Comparison of ENCODE assay signal across 9 cellular contexts in the genomic region with DNA sequence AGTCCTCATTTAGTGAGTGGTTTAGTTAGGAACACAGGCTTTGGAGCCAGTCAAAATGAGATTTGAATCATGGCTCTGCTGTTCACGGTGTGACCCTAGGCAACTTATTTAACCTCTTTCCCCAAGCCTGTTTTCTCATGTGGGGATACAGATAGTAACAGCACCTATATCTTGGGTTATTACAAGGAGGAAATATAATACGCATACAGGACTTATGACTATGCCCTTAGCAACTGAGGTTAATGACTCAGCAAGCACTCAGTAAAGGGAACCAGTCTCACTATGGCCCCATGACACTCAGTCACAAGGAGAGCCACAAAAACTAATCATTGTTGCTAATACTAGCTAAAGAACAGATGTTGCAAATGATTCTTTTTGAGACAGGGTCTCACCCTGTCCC. TPM values are rescaled to one million over a fixed set of nuclear protein-coding genes. Genes with fewer than 3 reads are reported as not detected.
DNase-seq lines count a peak whose midpoint lies in the region; ATAC-seq and TF ChIP-seq lines count a peak whose summit lies in the region.
"Had no signal": no experiment of that assay in that cellular context is flagged by ENCODE, and none has a peak within 500 bp of the region (broad histone marks: within the 10 kb centered on the region; RNA-seq: fewer than 3 reads in every experiment).

No MANE protein-coding gene starts in this region.

- dilution Hi-C loops in IMR-90 (cut with HindIII; ENCODE audit: low sequenced_read_pairs, unreplicated experiment), result no loop called here

- no peaks in the 10 kb centered on the region for H4K20me1 ChIP-seq in IMR-90 (ENCODE audit: insufficient read depth, low read length)

- H3K9ac ChIP-seq in IMR-90 (ENCODE audit: low read depth, low read length), result no peak overlapping the region

- H3K14ac ChIP-seq in IMR-90 (replicated peaks; ENCODE audit: low read depth, low read length), result no peak overlapping the region

- no peaks in the 10 kb centered on the region for H3K9me3 Mint-ChIP-seq in naive thymus-derived CD8-positive, alpha-beta T cell
- H3K9me3 Mint-ChIP-seq: brain had no signal

- H2BK5ac ChIP-seq in IMR-90 (ENCODE audit: low read depth, low read length, poor library complexity, severe bottlenecking), result peak overlapping the region; percentile 7

- CTCF ChIA-PET in IMR-90 (lab: Yijun Ruan, JAX), result interaction anchor here (0.6 kb wide), 1 partner anchor 8 kb away, joined by 3 read pairs; no protein-coding TSS in a partner anchor

- H3K79me1 ChIP-seq in IMR-90 (ENCODE audit: low read depth in 1 of 2, low read length in 2 of 2), result peaks cover 2 to 7% of the 10 kb centered on the region in 2 experiments; a peak in 1 of 4 replicates

- TF ChIP-seq RAD21 in IMR-90 (IDR thresholded peaks at IDR 0.05; ENCODE audit: low read length), result no peak

- no peaks in the 10 kb centered on the region for H3K27me3 ChIP-seq in IMR-90 (ENCODE audit: control insufficient read depth, insufficient read depth, low read length)

- H2BK120ac ChIP-seq in IMR-90 (ENCODE audit: low read depth, low read length), result no peak overlapping the region

- H2BK20ac ChIP-seq in IMR-90 (ENCODE audit: low read depth, low read length), result no peak overlapping the region

- H3K56ac ChIP-seq in IMR-90 (ENCODE audit: extremely low read depth, insufficient read depth, low read length), result no peak overlapping the region

- peak; percentile 93 for DNase-seq in ELR (ENCODE audit: low read depth)
- peak; percentile 83 for DNase-seq in IMR-90
- peak; percentile 89 for DNase-seq in epithelial cell of esophagus (ENCODE audit: low read depth)
- DNase-seq in NCI-H2196 treated with DMSO at 0.1 percent for 48 hours (lab: John Stamatoyannopoulos, UW; ENCODE audit: unreplicated experiment), result no peak
- DNase-seq in left ventricle myocardium superior, result no peak
- DNase-seq in naive thymus-derived CD8-positive, alpha-beta T cell, result no peak
- DNase-seq in iPS-NIHi11 (ENCODE audit: low spot score), result no peak

- H3K27ac Mint-ChIP-seq in naive thymus-derived CD8-positive, alpha-beta T cell, result no peak overlapping the region

- H3K27ac ChIP-seq in IMR-90 (ENCODE audit: insufficient read depth, low read length), result no peak overlapping the region

- no peak overlapping the region for H2AK9ac ChIP-seq in IMR-90 (replicated peaks; ENCODE audit: low read depth, low read length, poor library complexity)

- H3K4me3 Mint-ChIP-seq in naive thymus-derived CD8-positive, alpha-beta T cell, result no peak overlapping the region
- H3K4me3 Mint-ChIP-seq: brain had no signal

- no peak overlapping the region for H3K4ac ChIP-seq in IMR-90 (ENCODE audit: low read depth, low read length)

- H4K8ac ChIP-seq in IMR-90 (ENCODE audit: low read depth in 2 of 2, low read length in 2 of 2), result no peak overlapping the region

- no peak for TF ChIP-seq POLR2A in IMR-90 (IDR thresholded peaks at IDR 0.05; ENCODE audit: low read depth, low read length)

- H3K4me1 ChIP-seq in IMR-90 (ENCODE audit: control insufficient read depth, insufficient read depth, low read length), result peaks cover 10% of the 10 kb centered on the region

- H3K36me3 Mint-ChIP-seq in naive thymus-derived CD8-positive, alpha-beta T cell, result peaks cover 0 to 34% (median 6%) of the 10 kb centered on the region in 3 donors

- peaks cover 4 to 8% (median 7%) of the 10 kb centered on the region in 4 donors for H3K4me1 Mint-ChIP-seq in naive thymus-derived CD8-positive, alpha-beta T cell

- H3K9me1 ChIP-seq in IMR-90 (ENCODE audit: insufficient read depth, low read length), result peaks cover 10% of the 10 kb centered on the region

- no peak for TF ChIP-seq CTCF in IMR-90 (conservative IDR thresholded peaks at IDR 0.05; ENCODE audit: low read depth, low read length)
- TF ChIP-seq CTCF in epithelial cell of esophagus (IDR thresholded peaks at IDR 0.05; ENCODE audit: insufficient read depth, low read depth, low read length, missing control alignments), result no peak

- no peaks in the 10 kb centered on the region for H3K9me3 ChIP-seq in IMR-90 (ENCODE audit: control insufficient read depth, insufficient read depth, low read length)

- H2AFZ ChIP-seq in IMR-90 (replicated peaks; ENCODE audit: low read length, poor library complexity), result no peak overlapping the region

- in situ Hi-C loops in IMR-90 (cut with MboI; ENCODE audit: low sequenced_read_pairs), result no loop called here

- ATAC-seq in GM21529 (IDR thresholded peaks at IDR 0.05; ENCODE audit: unreplicated experiment), result peak; percentile 78
- peak; percentile 62; the same call in 1 of the 2 replicates for ATAC-seq in IMR-90 (ENCODE audit: low read depth)
- ATAC-seq in left ventricle myocardium superior, result no peak
- no peak for ATAC-seq in naive thymus-derived CD8-positive, alpha-beta T cell

- no CpG with 5 or more reads among the region's 2 CpGs for WGBS in IMR-90 (ENCODE audit: extremely low coverage in 2 of 2, insufficient read length in 1 of 2), 2 experiments

- peak overlapping the region; percentile 78; the same call in 1 of the 2 replicates for H3K18ac ChIP-seq in IMR-90 (ENCODE audit: low read depth, low read length)

- no peak overlapping the region for H3K4me2 ChIP-seq in IMR-90 (ENCODE audit: low read depth, low read length)

- POLR2A ChIA-PET in IMR-90 (lab: Charles Lee; ENCODE audit: unreplicated experiment), result no interaction called here
- POLR2A ChIA-PET in naive thymus-derived CD8-positive, alpha-beta T cell (lab: Charles Lee), result no interaction called here

- H2BK15ac ChIP-seq in IMR-90 (ENCODE audit: low read depth, low read length), result no peak overlapping the region

- H3K27me3 Mint-ChIP-seq in naive thymus-derived CD8-positive, alpha-beta T cell, result no peaks in the 10 kb centered on the region
- H3K27me3 Mint-ChIP-seq: brain had no signal

- H3K36me3 ChIP-seq in IMR-90 (ENCODE audit: control insufficient read depth, insufficient read depth, low read length), result no peaks in the 10 kb centered on the region

- intact Hi-C loops in IMR-90 (cut with micrococcal nuclease) (no loop called here), left ventricle myocardium superior (cut with micrococcal nuclease) (no loop called here)

- H2AK5ac ChIP-seq in IMR-90 (ENCODE audit: low read depth, low read length), result no peak overlapping the region

- no peak overlapping the region for H4K91ac ChIP-seq in IMR-90 (ENCODE audit: insufficient read depth, low read depth, low read length)

- no peak overlapping the region; the same call in 1 of the 2 replicates for H4K5ac ChIP-seq in IMR-90 (ENCODE audit: low read depth, low read length)

- BruUV-seq in IMR-90 (replicated peaks; lab: Mats Ljungman, UMichigan), result no TSS peak

- H3K23ac ChIP-seq in IMR-90 (ENCODE audit: low read depth, low read length), result no peak overlapping the region

- no peak overlapping the region for H3K4me3 ChIP-seq in IMR-90 (ENCODE audit: insufficient read depth, low read depth, low read length)
- no peak overlapping the region for H3K4me3 ChIP-seq in epithelial cell of esophagus (ENCODE audit: low read length)

TF ChIP-seq in IMR-90, 13 proteins besides CTCF, POLR2A, EP300 and RAD21:
- TF ChIP-seq RCOR1 (IDR thresholded peaks at IDR 0.05; ENCODE audit: insufficient replicate concordance, low read length) (no peak), MAFK (IDR thresholded peaks at IDR 0.05; ENCODE audit: low read depth, low read length) (no peak), FOS (IDR thresholded peaks at IDR 0.05; ENCODE audit: low read depth, low read length) (peak; percentile 51), MAZ (IDR thresholded peaks at IDR 0.05; ENCODE audit: borderline replicate concordance, low read depth, low read length) (no peak), USF2 (IDR thresholded peaks at IDR 0.05; ENCODE audit: low read depth, low read length) (peak; percentile 36; the same call in 1 of the 2 replicates), ELK1 (IDR thresholded peaks at IDR 0.05; ENCODE audit: borderline replicate concordance, low read depth, low read length) (no peak), RFX5 (IDR thresholded peaks at IDR 0.05; ENCODE audit: low read depth, low read length) (no peak), NFE2L2 (IDR thresholded peaks at IDR 0.05; ENCODE audit: low read depth, low read length) (peak; percentile 59; the same call in 1 of the 2 replicates), CEBPB (IDR thresholded peaks at IDR 0.05; ENCODE audit: low read depth, low read length) (no peak)
TF ChIP-seq in IMR-90: peak in this region for 3.

RNA-seq across cellular contexts. Expression of gene SUMF1, which starts 45.9 kb away (rescaled TPM):
- total RNA-seq in IMR-90 (2012; rRNA removed), result 25.0 and 26.3 TPM in 2 replicates
- polyA plus RNA-seq in IMR-90 (2012; rRNA removed), result 30.0 and 38.4 TPM in 2 replicates
- polyA plus RNA-seq in IMR-90 (2012; cell fraction: cytosol; rRNA removed), result 23.3 and 33.8 TPM in 2 replicates
- 11.4 and 14.4 TPM in 2 replicates for polyA plus RNA-seq in IMR-90 (2012; cell fraction: nucleus; rRNA removed; ENCODE audit: low replicate concordance)
- total RNA-seq in left ventricle myocardium superior, result 6.8 TPM
- total RNA-seq in naive thymus-derived CD8-positive, alpha-beta T cell, result 10 to 100 TPM; 13.7 to 14.2 TPM
- 10 to 100 TPM; 23.4 to 36.4 (median 30.6) TPM for polyA plus RNA-seq in naive thymus-derived CD8-positive, alpha-beta T cell

Comparison
In these comparisons a context has a peak if more than half of its experiments do, and no peak if none do; other contexts are left out.
1. DNase-seq: peak in ELR (single experiment), IMR-90 (single experiment) and epithelial cell of esophagus (single experiment); none in NCI-H2196 treated with DMSO at 0.1 percent for 48 hours (single experiment), left ventricle myocardium superior (single experiment), naive thymus-derived CD8-positive, alpha-beta T cell (0 of 10) and iPS-NIHi11 (single experiment).
2. ATAC-seq: peak in GM21529 (single experiment) and IMR-90 (single experiment); none in left ventricle myocardium superior (single experiment) and naive thymus-derived CD8-positive, alpha-beta T cell (0 of 2).